ENCODE assay signal across 7 cellular contexts in genomic region chr11:33808228-33808828, GRCh38. TPM values are rescaled to one million over a fixed set of nuclear protein-coding genes. Genes with fewer than 3 reads are reported as not detected.
DNase-seq lines count a peak whose midpoint lies in the region; ATAC-seq and TF ChIP-seq lines count a peak whose summit lies in the region.

No MANE protein-coding gene starts in this region.

- peaks cover 33% of the 10 kb centered on the region for H3K27me3 Mint-ChIP-seq in activated CD4-positive, alpha-beta memory T cell treated with anti-CD3 and anti-CD28 coated beads, Interleukin-2, amount 10 ng/mL, durations not matched to agents 7 days and 5 days
- peaks cover 11% of the 10 kb centered on the region for H3K27me3 Mint-ChIP-seq in memory B cell

- no peak overlapping the region for H3K27ac ChIP-seq in HL-60 (replicated peaks)
- no peak overlapping the region for H3K27ac ChIP-seq in effector memory CD4-positive, alpha-beta T cell (ENCODE audit: insufficient read depth, low read length, poor library complexity, severe bottlenecking)

- no peaks in the 10 kb centered on the region for H3K36me3 Mint-ChIP-seq in activated CD4-positive, alpha-beta memory T cell treated with anti-CD3 and anti-CD28 coated beads, Interleukin-2, amount 10 ng/mL, durations not matched to agents 7 days and 5 days (ENCODE audit: low read depth)
- no peaks in the 10 kb centered on the region for H3K36me3 Mint-ChIP-seq in memory B cell

- TF ChIP-seq POLR2A in GM18505 (IDR thresholded peaks at IDR 0.05; ENCODE audit: borderline replicate concordance, extremely low read depth, insufficient read depth, insufficient read length), result no peak

- H3K4me1 Mint-ChIP-seq in activated CD4-positive, alpha-beta memory T cell treated with anti-CD3 and anti-CD28 coated beads, Interleukin-2, amount 10 ng/mL, durations not matched to agents 7 days and 5 days, result peaks cover 3% of the 10 kb centered on the region
- peaks cover 3% of the 10 kb centered on the region for H3K4me1 Mint-ChIP-seq in memory B cell

- H3K27ac Mint-ChIP-seq in activated CD4-positive, alpha-beta memory T cell treated with anti-CD3 and anti-CD28 coated beads, Interleukin-2, amount 10 ng/mL, durations not matched to agents 7 days and 5 days, result no peak overlapping the region
- H3K27ac Mint-ChIP-seq in memory B cell, result no peak overlapping the region

- H3K4me3 ChIP-seq in HL-60 (replicated peaks; ENCODE audit: insufficient read depth, low read length), result no peak overlapping the region
- H3K4me3 ChIP-seq in effector memory CD4-positive, alpha-beta T cell (ENCODE audit: insufficient read depth, low read depth, low read length, poor library complexity, severe bottlenecking), result no peak overlapping the region

- CTCF ChIA-PET in activated CD4-positive, alpha-beta memory T cell treated with anti-CD3 and anti-CD28 coated beads, Interleukin-2, amount 10 ng/mL, durations not matched to agents 7 days and 5 days (lab: Charles Lee), result interaction anchor here (0.6 to 7.2 kb wide), 22 partner anchors 8 to 660 kb away, joined by 3 to 61 read pairs (median 4); no protein-coding TSS in a partner anchor

- peak; percentile 59 for ATAC-seq in GM18505 (IDR thresholded peaks at IDR 0.05; ENCODE audit: unreplicated experiment)
- ATAC-seq in memory B cell (ENCODE audit: low read depth), result peak; percentile 93

- DNase-seq in HL-60 (ENCODE audit: low read depth in 1 of 2, low spot score in 1 of 2), result peak; percentile 54 to 79
- peak; percentile 40 for DNase-seq in NCI-H82 treated with DMSO at 0.1 percent for 48 hours (lab: John Stamatoyannopoulos, UW; ENCODE audit: unreplicated experiment)
- peak; percentile 82 for DNase-seq in activated CD4-positive, alpha-beta memory T cell treated with anti-CD3 and anti-CD28 coated beads, Interleukin-2, amount 10 ng/mL, durations not matched to agents 7 days and 5 days
- peak; percentile 58 to 75 (median 68) for DNase-seq in effector memory CD4-positive, alpha-beta T cell
- peak; percentile 83 to 89 for DNase-seq in memory B cell (ENCODE audit: low spot score in 2 of 2)
- peak; percentile 83 for DNase-seq in stimulated activated CD8-positive, alpha-beta memory T cell treated with anti-CD3 and anti-CD28 coated beads, Interleukin-15, amount 100 ng/mL, for 24 hours (ENCODE audit: low read depth)

- H3K27me3 ChIP-seq in HL-60 (ENCODE audit: insufficient read depth, poor library complexity, severe bottlenecking), result peaks cover 12% of the 10 kb centered on the region
- H3K27me3 ChIP-seq in effector memory CD4-positive, alpha-beta T cell (replicated peaks; ENCODE audit: control insufficient read depth, insufficient read depth, low read length, poor library complexity, severe bottlenecking), result no peaks in the 10 kb centered on the region

- peak; percentile 92 for TF ChIP-seq CTCF in HL-60 (IDR thresholded peaks at IDR 0.05; ENCODE audit: insufficient read depth, low read length)

- POLR2A ChIA-PET in activated CD4-positive, alpha-beta memory T cell treated with anti-CD3 and anti-CD28 coated beads, Interleukin-2, amount 10 ng/mL, durations not matched to agents 7 days and 5 days (lab: Charles Lee), result no interaction called here

- no peak overlapping the region for H3K4me3 Mint-ChIP-seq in activated CD4-positive, alpha-beta memory T cell treated with anti-CD3 and anti-CD28 coated beads, Interleukin-2, amount 10 ng/mL, durations not matched to agents 7 days and 5 days
- H3K4me3 Mint-ChIP-seq in memory B cell, result no peak overlapping the region

- no peaks in the 10 kb centered on the region for H3K9me3 Mint-ChIP-seq in activated CD4-positive, alpha-beta memory T cell treated with anti-CD3 and anti-CD28 coated beads, Interleukin-2, amount 10 ng/mL, durations not matched to agents 7 days and 5 days
- no peaks in the 10 kb centered on the region for H3K9me3 Mint-ChIP-seq in memory B cell

- no peaks in the 10 kb centered on the region for H3K9me3 ChIP-seq in effector memory CD4-positive, alpha-beta T cell (ENCODE audit: control insufficient read depth, low read length)

- no peaks in the 10 kb centered on the region for H3K4me1 ChIP-seq in effector memory CD4-positive, alpha-beta T cell (ENCODE audit: control insufficient read depth, insufficient read depth, low read length, poor library complexity, severe bottlenecking)

- H3K36me3 ChIP-seq in effector memory CD4-positive, alpha-beta T cell (ENCODE audit: control insufficient read depth, insufficient read depth, low read length), result no peaks in the 10 kb centered on the region

RNA-seq across cellular contexts. Expression of gene FBXO3, which starts 34.0 kb away (rescaled TPM):
- 10 to 100 TPM; 26.9 to 30.9 TPM for total RNA-seq in activated CD4-positive, alpha-beta memory T cell treated with anti-CD3 and anti-CD28 coated beads, Interleukin-2, amount 10 ng/mL, durations not matched to agents 7 days and 5 days
